14 cellular contexts compared by ENCODE assay signal in genomic region chr4:48360966-48361470, GRCh38. TPM values are rescaled to one million over a fixed set of nuclear protein-coding genes. Genes with fewer than 3 reads are reported as not detected.
DNase-seq lines count a peak whose midpoint lies in the region; ATAC-seq, FAIRE-seq and TF ChIP-seq lines count a peak whose summit lies in the region.
"Had no signal": no experiment of that assay in that cellular context is flagged by ENCODE, and none has a peak within 500 bp of the region (broad histone marks: within the 10 kb centered on the region; RNA-seq: fewer than 3 reads in every experiment).

No MANE protein-coding gene starts in this region.

- H3K36me3 Mint-ChIP-seq in CD14-positive monocyte (peaks cover 4 to 18% of the 10 kb centered on the region in 2 donors), chondrocyte (ENCODE audit: low read depth) (no peaks in the 10 kb centered on the region), naive B cell (no peaks in the 10 kb centered on the region)

- peaks cover 17% of the 10 kb centered on the region for H3K79me2 ChIP-seq in HepG2 (ENCODE audit: insufficient read depth, low read length)

- H3K9ac ChIP-seq in HepG2 (ENCODE audit: insufficient read depth, low read depth, low read length) = no peak overlapping the region

- POLR2A ChIA-PET in HepG2 (lab: Yijun Ruan, JAX) = no interaction called here

- intact Hi-C loops in CD14-positive monocyte (cut with micrococcal nuclease) = no loop called here
- intact Hi-C loops in HepG2 (cut with micrococcal nuclease; ENCODE audit: unreplicated experiment) = no loop called here
- intact Hi-C loops in left cardiac atrium (cut with DNase I) = no loop called here

- H3K27ac Mint-ChIP-seq in CD14-positive monocyte (peak overlapping the region in 4 of 7 donors; percentile 1 to 6 (median 2)), chondrocyte (ENCODE audit: unreplicated experiment) (peak overlapping the region; percentile 76), naive B cell (peak overlapping the region in 4 of 6 donors; percentile 15 to 69 (median 36))
- H3K27ac Mint-ChIP-seq: activated T-helper 2 cell treated with anti-CD3 and anti-CD28 coated beads, Interferon-gamma antibody, Interleukin-2, Interleukin-4, amounts not matched to agents 10 μg/mL and 5 μg/mL and 100 μg/mL, durations not matched to agents 14 hours and 24 hours and 36 hours; dendritic cell treated with granulocyte-macrophage colony-stimulating factor and Interleukin-4, amounts not matched to agents 40 ng/mL and 50 ng/mL, for 4 days had no signal

- in situ Hi-C loops in HepG2 (cut with HindIII; ENCODE audit: extremely low pct_ligation_motif_present, low pct_unique_long_range_greater_than_20kb) (no loop called here), G401 (cut with HindIII; ENCODE audit: low sequenced_read_pairs) (no loop called here)

- H3K9me3 ChIP-seq in HepG2 (ENCODE audit: low read length) (no peaks in the 10 kb centered on the region), MG63 (no peaks in the 10 kb centered on the region)

- TF ChIP-seq RAD21 in HepG2 (CRISPR knock-in tag; IDR thresholded peaks at IDR 0.05) = no peak

- TF ChIP-seq CTCF in CD14-positive monocyte (IDR thresholded peaks at IDR 0.05) (no peak), chondrocyte (IDR thresholded peaks at IDR 0.05) (no peak), HepG2 (CRISPR knock-in tag; IDR thresholded peaks at IDR 0.05) (no peak)

- H3K27ac ChIP-seq in HepG2 (ENCODE audit: extremely low read length, insufficient read depth, low read length) = no peak overlapping the region

- no peak for FAIRE-seq in HepG2 (lab: Jason Lieb, UNC)

- ATAC-seq in naive B cell (ENCODE audit: low read depth in 2 of 2) (no peak), HepG2 (no peak), left cardiac atrium (no peak)

- H3K27me3 ChIP-seq in HepG2 (ENCODE audit: control insufficient read depth in 1 of 2, insufficient read depth in 2 of 2, low read length in 2 of 2) = no peaks in the 10 kb centered on the region
- no peaks in the 10 kb centered on the region for H3K27me3 ChIP-seq in MG63

- H3K4me3 ChIP-seq in HepG2 (replicated peaks in 1 of 3; ENCODE audit: insufficient read depth in 1 of 3, low read depth in 2 of 3, low read length in 3 of 3) = no peak overlapping the region
- no peak overlapping the region for H3K4me3 ChIP-seq in MG63

- 96% methylated on average over 1 of the region's 1 CpG for WGBS in HepG2 (ENCODE audit: low lambda C conversion rate)

- H2AFZ ChIP-seq in HepG2 (ENCODE audit: low read length) = no peak overlapping the region

- H3K27me3 Mint-ChIP-seq in CD14-positive monocyte (ENCODE audit: low read depth in 3 of 3) = peaks cover 0 to 3% (median 0%) of the 10 kb centered on the region in 3 donors
- H3K27me3 Mint-ChIP-seq in chondrocyte (ENCODE audit: low read depth) = no peaks in the 10 kb centered on the region
- no peaks in the 10 kb centered on the region for H3K27me3 Mint-ChIP-seq in naive B cell
- H3K27me3 Mint-ChIP-seq: dendritic cell treated with granulocyte-macrophage colony-stimulating factor and Interleukin-4, amounts not matched to agents 40 ng/mL and 50 ng/mL, for 4 days had no signal

- H3K4me3 Mint-ChIP-seq in CD14-positive monocyte (no peak overlapping the region), chondrocyte (ENCODE audit: unreplicated experiment) (peak overlapping the region; percentile 0), naive B cell (no peak overlapping the region)
- H3K4me3 Mint-ChIP-seq: dendritic cell treated with granulocyte-macrophage colony-stimulating factor and Interleukin-4, amounts not matched to agents 40 ng/mL and 50 ng/mL, for 4 days; nephron progenitor cell had no signal

- no TSS peak for BruUV-seq in HepG2 (replicated peaks; lab: Mats Ljungman, UMichigan)

- H3K4me1 ChIP-seq in HepG2 (ENCODE audit: insufficient read depth, low read length) = no peaks in the 10 kb centered on the region

- CTCF ChIA-PET in HepG2 (lab: Yijun Ruan, JAX; ENCODE audit: low intra/inter-chr PET ratio, low total read pairs) = no interaction called here

- H3K36me3 ChIP-seq in HepG2 (replicated peaks in 1 of 2; ENCODE audit: control insufficient read depth in 1 of 2, insufficient read depth in 2 of 2, low read length in 2 of 2) (no peaks in the 10 kb centered on the region), MG63 (no peaks in the 10 kb centered on the region)

- no peak overlapping the region for H3K4me2 ChIP-seq in HepG2 (ENCODE audit: low read depth, low read length)

- DNase-seq in CD14-positive monocyte (ENCODE audit: low spot score) = no peak
- DNase-seq in RPMI7951 (ENCODE audit: low read depth) = peak; percentile 15
- DNase-seq in chondrocyte (ENCODE audit: low spot score) = no peak
- DNase-seq in naive B cell = no peak
- no peak for DNase-seq in HepG2 (ENCODE audit: low spot score)
- DNase-seq in G401 (ENCODE audit: low spot score) = no peak
- no peak for DNase-seq in MG63
- no peak for DNase-seq in left cardiac atrium
- DNase-seq: hypothalamus, NCI-H187 treated with DMSO at 0.1 percent for 48 hours, NCI-H510A, nephron progenitor cell had no signal

- TF ChIP-seq EP300 in HepG2 (IDR thresholded peaks at IDR 0.05; ENCODE audit: low read depth in 2 of 2, low read length in 2 of 2) (no peak), HepG2 (CRISPR knock-in tag; IDR thresholded peaks at IDR 0.05; ENCODE audit: borderline replicate concordance) (no peak)

- H3K4me1 Mint-ChIP-seq in CD14-positive monocyte (peaks cover 8% of the 10 kb centered on the region), chondrocyte (ENCODE audit: low read depth) (peaks cover 39% of the 10 kb centered on the region), naive B cell (peaks cover 12 to 19% (median 17%) of the 10 kb centered on the region in 3 donors)
- H3K4me1 Mint-ChIP-seq: nephron progenitor cell had no signal

- no peaks in the 10 kb centered on the region for H4K20me1 ChIP-seq in HepG2 (ENCODE audit: insufficient read depth, low read length)

- no peak for TF ChIP-seq POLR2A in HepG2 (IDR thresholded peaks at IDR 0.05; ENCODE audit: insufficient read depth in 1 of 2, low read depth in 2 of 2, low read length in 2 of 2)

- H3K9me3 Mint-ChIP-seq in CD14-positive monocyte (peaks cover 0 to 3% (median 0%) of the 10 kb centered on the region in 7 donors), chondrocyte (ENCODE audit: low read depth) (no peaks in the 10 kb centered on the region), naive B cell (no peaks in the 10 kb centered on the region)
- H3K9me3 Mint-ChIP-seq: activated T-helper 2 cell treated with anti-CD3 and anti-CD28 coated beads, Interferon-gamma antibody, Interleukin-2, Interleukin-4, amounts not matched to agents 10 μg/mL and 5 μg/mL and 100 μg/mL, durations not matched to agents 14 hours and 24 hours and 36 hours; dendritic cell treated with granulocyte-macrophage colony-stimulating factor and Interleukin-4, amounts not matched to agents 40 ng/mL and 50 ng/mL, for 4 days had no signal

TF ChIP-seq in HepG2, 621 proteins besides CTCF, POLR2A, EP300 and RAD21 (continues in another document):
- TF ChIP-seq HDAC6 (IDR thresholded peaks at IDR 0.05; ENCODE audit: low read depth, low read length) = no peak
- no peak for TF ChIP-seq FOXP4 (CRISPR knock-in tag; IDR thresholded peaks at IDR 0.05)
- no peak for TF ChIP-seq ZNF20 (CRISPR knock-in tag; IDR thresholded peaks at IDR 0.05)
- TF ChIP-seq HDAC2 (CRISPR knock-in tag; IDR thresholded peaks at IDR 0.05) = no peak

RNA-seq across cellular contexts. Expression of gene SLAIN2, which starts 19.7 kb away (rescaled TPM):
- polyA plus RNA-seq in CD14-positive monocyte = 10 to 100 TPM; 13.9 to 17.6 TPM
- total RNA-seq in RPMI7951 (2014; rRNA removed; shearing (Covaris generic)) = 62.2 and 68.0 TPM in 2 replicates
- total RNA-seq in chondrocyte = 80.4 to 84.4 TPM (median 84.2 TPM) in 3 replicates
- 10 to 100 TPM; 14.5 to 33.2 (median 28.0) TPM for polyA plus RNA-seq in naive B cell (ENCODE audit: low read depth in 6 of 6)
- 20.0 and 20.7 TPM in 2 replicates for total RNA-seq in HepG2 (2016; rRNA removed; fragmentation: Illumina TruSeq; extraction: Trizol)
- total RNA-seq in HepG2 (2016; cell fraction: cytosol; rRNA removed; fragmentation: Illumina TruSeq; extraction: Trizol; ENCODE audit: low read depth) = 13.9 and 17.5 TPM in 2 replicates
- 16.3 and 22.8 TPM in 2 replicates for total RNA-seq in HepG2 (2016; cell fraction: insoluble cytoplasmic fraction; rRNA removed; fragmentation: Illumina TruSeq; extraction: Trizol)
- total RNA-seq in HepG2 (2016; cell fraction: membrane; rRNA removed; fragmentation: Illumina TruSeq; extraction: Trizol) = 18.8 and 20.0 TPM in 2 replicates
- total RNA-seq in HepG2 (2016; cell fraction: nucleus; rRNA removed; fragmentation: Illumina TruSeq; extraction: Trizol) = 12.7 and 22.6 TPM in 2 replicates
- 20.4 and 22.5 TPM in 2 replicates for polyA plus RNA-seq in HepG2 (2011; rRNA removed)
- 10.4 and 17.0 TPM in 2 replicates for polyA plus RNA-seq in HepG2 (2011; cell fraction: cytosol; rRNA removed)
- polyA plus RNA-seq in HepG2 (2011; cell fraction: nucleus; rRNA removed) = 8.0 and 8.2 TPM in 2 replicates
- polyA plus RNA-seq in HepG2 (2012) = 26.5 and 27.1 TPM in 2 replicates
- polyA plus RNA-seq in HepG2 (2016; cell fraction: cytosol; fragmentation: Illumina TruSeq; extraction: Trizol; ENCODE audit: low read depth) = 5.5 and 5.7 TPM in 2 replicates
- polyA plus RNA-seq in HepG2 (2016; cell fraction: insoluble cytoplasmic fraction; fragmentation: Illumina TruSeq; extraction: Trizol; ENCODE audit: low read depth) = 23.2 and 28.6 TPM in 2 replicates
- polyA plus RNA-seq in HepG2 (2016; cell fraction: membrane; fragmentation: Illumina TruSeq; extraction: Trizol; ENCODE audit: low read depth) = 16.2 and 17.9 TPM in 2 replicates
- polyA plus RNA-seq in HepG2 (2016; cell fraction: nucleus; fragmentation: Illumina TruSeq; extraction: Trizol; ENCODE audit: insufficient read depth, low read depth) = 22.1 and 22.2 TPM in 2 replicates
- 15.3 and 16.0 TPM in 2 replicates for polyA minus RNA-seq in HepG2 (2011; rRNA and poly(A)+ RNA removed; ENCODE audit: low replicate concordance)
- 8.3 and 11.8 TPM in 2 replicates for polyA minus RNA-seq in HepG2 (2011; cell fraction: cytosol; rRNA and poly(A)+ RNA removed)
- polyA minus RNA-seq in HepG2 (2011; cell fraction: nucleus; rRNA and poly(A)+ RNA removed) = 29.0 and 30.6 TPM in 2 replicates
- 12.9 and 25.5 TPM in 2 replicates for total RNA-seq in G401 (2014; rRNA removed; shearing (Covaris generic))
- 14.5 and 18.2 TPM in 2 replicates for total RNA-seq in MG63 (2014; rRNA removed; shearing (Covaris generic); ENCODE audit: low replicate concordance)
- 100 to 1,000 TPM; 104 to 108 TPM for total RNA-seq in left cardiac atrium

Comparison
In these comparisons a context has a peak if more than half of its experiments do, and no peak if none do; other contexts are left out.
1. H3K27ac Mint-ChIP-seq: peak in every context shown above with its lines; median percentile 76 in chondrocyte; 36 in naive B cell; 2 in CD14-positive monocyte.